In genomic region chr16:1377406-1378010, GRCh38 we compare ENCODE assay signal across 11 cellular contexts. TPM values are rescaled to one million over a fixed set of nuclear protein-coding genes. Genes with fewer than 3 reads are reported as not detected.
A peak's percentile ranks its signal among the peaks of the same experiment; 100 is the strongest.
DNase-seq lines count a peak whose midpoint lies in the region; ATAC-seq, FAIRE-seq and TF ChIP-seq lines count a peak whose summit lies in the region.
"Had no signal": no experiment of that assay in that cellular context is flagged by ENCODE, and none has a peak within 500 bp of the region (broad histone marks: within the 10 kb centered on the region; RNA-seq: fewer than 3 reads in every experiment).

No MANE protein-coding gene starts in this region.

- H3K4me1 Mint-ChIP-seq in activated CD4-positive, alpha-beta T cell treated with anti-CD3 and anti-CD28 coated beads for 36 hours = peaks cover 17% of the 10 kb centered on the region

- POLR2A ChIA-PET in activated CD4-positive, alpha-beta T cell treated with anti-CD3 and anti-CD28 coated beads for 36 hours (lab: Charles Lee) = no interaction called here

- CTCF ChIA-PET in activated CD4-positive, alpha-beta T cell treated with anti-CD3 and anti-CD28 coated beads for 36 hours (lab: Charles Lee) = interaction anchor here (2.2 to 3.2 kb wide), 2 partner anchors 12 to 14 kb away, joined by 7 to 22 read pairs; no protein-coding TSS in a partner anchor

- H3K27ac Mint-ChIP-seq in activated CD4-positive, alpha-beta T cell treated with anti-CD3 and anti-CD28 coated beads for 36 hours = no peak overlapping the region

- peak overlapping the region; percentile 75 for H3K4me3 ChIP-seq in LNCaP clone FGC (ENCODE audit: low read depth, low read length)
- H3K4me3 ChIP-seq: sigmoid colon had no signal

- H3K36me3 Mint-ChIP-seq in activated CD4-positive, alpha-beta T cell treated with anti-CD3 and anti-CD28 coated beads for 36 hours (ENCODE audit: low read depth) = peaks cover 6% of the 10 kb centered on the region

- peak overlapping the region; percentile 87 for H3K4me3 Mint-ChIP-seq in activated CD4-positive, alpha-beta T cell treated with anti-CD3 and anti-CD28 coated beads for 36 hours

- no peaks in the 10 kb centered on the region for H3K9me3 Mint-ChIP-seq in activated CD4-positive, alpha-beta T cell treated with anti-CD3 and anti-CD28 coated beads for 36 hours (ENCODE audit: low read depth)
- H3K9me3 Mint-ChIP-seq: effector memory CD8-positive, alpha-beta T cell had no signal

- intact Hi-C loops in activated CD4-positive, alpha-beta T cell treated with anti-CD3 and anti-CD28 coated beads for 36 hours (cut with DNase I, micrococcal nuclease) = loop anchor here in 1 of 2 experiments (5.0 kb wide), 1 partner anchor 35 kb away; the partner anchor contains the start of gene UNKL

- TF ChIP-seq CTCF in LNCaP clone FGC (IDR thresholded peaks at IDR 0.05; ENCODE audit: control insufficient read depth, extremely low read depth, insufficient read depth) (no peak), D721Med (IDR thresholded peaks at IDR 0.05; ENCODE audit: insufficient read depth, missing control alignments) (no peak)

- no peak for DNase-seq in activated CD4-positive, alpha-beta T cell treated with anti-CD3 and anti-CD28 coated beads for 36 hours
- DNase-seq in activated CD4-positive, alpha-beta T cell treated with anti-CD3 and anti-CD28 coated beads, Interleukin-2, amount 50 U/mL, for 4 hours = no peak
- DNase-seq in LNCaP clone FGC (ENCODE audit: low read depth) (no peak), caudate nucleus (lab: John Stamatoyannopoulos, UW) (peak in 38 of 61 donors; percentile 5 to 79 (median 40)), putamen (ENCODE audit: low spot score) (peak; percentile 49), D721Med (ENCODE audit: insufficient read length, low spot score) (no peak)
- no peak for DNase-seq in NK-92 treated with Interleukin-12 subunit alpha and Interleukin-12 subunit beta, amount 100 ng/mL, for 24 hours (lab: John Stamatoyannopoulos, UW)
- DNase-seq: amniotic stem cell; effector memory CD8-positive, alpha-beta T cell; sigmoid colon had no signal

- H3K27ac ChIP-seq in caudate nucleus (ENCODE audit: low read depth, low read length) = no peak overlapping the region

- no peak for FAIRE-seq in D721Med (lab: Jason Lieb, UNC)

- no peaks in the 10 kb centered on the region for H3K27me3 Mint-ChIP-seq in activated CD4-positive, alpha-beta T cell treated with anti-CD3 and anti-CD28 coated beads for 36 hours
- H3K27me3 Mint-ChIP-seq: effector memory CD8-positive, alpha-beta T cell had no signal

- ATAC-seq in activated CD4-positive, alpha-beta T cell treated with anti-CD3 and anti-CD28 coated beads for 36 hours = no peak
- ATAC-seq in HG02884 (IDR thresholded peaks at IDR 0.05; ENCODE audit: unreplicated experiment) = no peak
- ATAC-seq: effector memory CD8-positive, alpha-beta T cell had no signal

RNA-seq across cellular contexts. Expression of gene GNPTG, which starts 25.8 kb away (rescaled TPM):
- 10 to 100 TPM; 16.3 to 17.4 TPM for total RNA-seq in activated CD4-positive, alpha-beta T cell treated with anti-CD3 and anti-CD28 coated beads for 36 hours

RNA-seq across cellular contexts. Expression of gene TSR3, which starts 25.8 kb away (rescaled TPM):
- 10 to 100 TPM; 37.6 to 58.7 TPM for total RNA-seq in activated CD4-positive, alpha-beta T cell treated with anti-CD3 and anti-CD28 coated beads for 36 hours

RNA-seq across cellular contexts. Expression of gene UNKL, which starts 37.0 kb away (rescaled TPM):
- 10 to 100 TPM; 31.3 to 32.8 TPM for total RNA-seq in activated CD4-positive, alpha-beta T cell treated with anti-CD3 and anti-CD28 coated beads for 36 hours

RNA-seq across cellular contexts. Expression of gene UQCC4, which starts 43.0 kb away (rescaled TPM):
- 10 to 100 TPM; 11.9 to 15.5 TPM for total RNA-seq in activated CD4-positive, alpha-beta T cell treated with anti-CD3 and anti-CD28 coated beads for 36 hours

RNA-seq across cellular contexts. Expression of gene BAIAP3, which starts 44.1 kb away (rescaled TPM):
- total RNA-seq in activated CD4-positive, alpha-beta T cell treated with anti-CD3 and anti-CD28 coated beads for 36 hours = 1 to 10 TPM in 1 of 2 experiments, under 1 TPM in 1; 0.57 to 1.0 TPM

Comparison
In these comparisons a context has a peak if more than half of its experiments do, and no peak if none do; other contexts are left out.
1. DNase-seq: peak in caudate nucleus (38 of 61) and putamen (single experiment); none in activated CD4-positive, alpha-beta T cell treated with anti-CD3 and anti-CD28 coated beads for 36 hours (single experiment), activated CD4-positive, alpha-beta T cell treated with anti-CD3 and anti-CD28 coated beads, Interleukin-2, amount 50 U/mL, for 4 hours (0 of 2), LNCaP clone FGC (single experiment), D721Med (single experiment) and NK-92 treated with Interleukin-12 subunit alpha and Interleukin-12 subunit beta, amount 100 ng/mL, for 24 hours (single experiment).